ENCODE assay signal across 1 cellular context in the genomic region with DNA sequence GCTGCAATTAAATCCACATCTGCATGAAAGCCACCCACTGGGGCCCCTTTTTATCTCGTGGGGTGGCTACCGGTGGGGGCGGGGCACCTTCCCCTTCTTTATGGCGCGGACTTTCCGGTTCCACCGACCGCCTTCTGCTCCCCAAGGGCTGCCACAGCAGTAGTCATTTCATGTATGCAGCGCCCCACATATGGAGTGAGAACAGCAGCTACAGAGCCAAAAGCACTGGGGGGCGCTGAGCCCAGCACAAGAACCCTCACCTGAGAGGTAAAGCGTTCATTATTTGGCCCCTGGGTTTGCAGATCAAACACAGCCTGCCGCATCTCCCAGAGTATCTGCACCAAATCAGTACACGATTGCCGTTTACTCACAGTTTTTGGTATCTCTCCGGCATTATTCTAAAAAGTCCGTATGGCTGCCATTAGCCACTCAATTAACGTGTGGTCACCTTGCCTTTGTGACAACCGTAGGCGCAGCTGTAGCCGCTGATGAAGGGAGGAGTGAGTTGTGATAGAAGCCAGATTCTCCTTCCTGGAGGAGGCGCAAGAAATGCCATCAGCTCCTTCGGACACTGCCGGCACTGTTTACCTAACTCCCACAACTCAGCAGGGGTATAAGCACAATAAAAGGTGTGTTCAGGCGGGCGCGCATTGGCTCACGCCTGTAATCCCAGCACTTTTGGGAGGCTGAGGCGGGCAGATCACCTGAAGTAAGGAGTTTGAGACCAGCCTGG.
TF ChIP-seq lines count a peak whose summit lies in the region.

No MANE protein-coding gene starts in this region.

TF ChIP-seq in K562, 482 proteins besides CTCF, POLR2A, EP300 and RAD21:
- TF ChIP-seq, protein P1, sequence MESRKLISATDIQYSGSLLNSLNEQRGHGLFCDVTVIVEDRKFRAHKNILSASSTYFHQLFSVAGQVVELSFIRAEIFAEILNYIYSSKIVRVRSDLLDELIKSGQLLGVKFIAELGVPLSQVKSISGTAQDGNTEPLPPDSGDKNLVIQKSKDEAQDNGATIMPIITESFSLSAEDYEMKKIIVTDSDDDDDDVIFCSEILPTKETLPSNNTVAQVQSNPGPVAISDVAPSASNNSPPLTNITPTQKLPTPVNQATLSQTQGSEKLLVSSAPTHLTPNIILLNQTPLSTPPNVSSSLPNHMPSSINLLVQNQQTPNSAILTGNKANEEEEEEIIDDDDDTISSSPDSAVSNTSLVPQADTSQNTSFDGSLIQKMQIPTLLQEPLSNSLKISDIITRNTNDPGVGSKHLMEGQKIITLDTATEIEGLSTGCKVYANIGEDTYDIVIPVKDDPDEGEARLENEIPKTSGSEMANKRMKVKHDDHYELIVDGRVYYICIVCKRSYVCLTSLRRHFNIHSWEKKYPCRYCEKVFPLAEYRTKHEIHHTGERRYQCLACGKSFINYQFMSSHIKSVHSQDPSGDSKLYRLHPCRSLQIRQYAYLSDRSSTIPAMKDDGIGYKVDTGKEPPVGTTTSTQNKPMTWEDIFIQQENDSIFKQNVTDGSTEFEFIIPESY (CRISPR knock-in tag; IDR thresholded peaks at IDR 0.05) = peak; percentile 36; the same call in 1 of the 2 replicates
- TF ChIP-seq NEUROD1 (IDR thresholded peaks at IDR 0.05; ENCODE audit: borderline replicate concordance, low read depth, low read length, partially characterized antibody) = no peak
